1 cellular context compared by ENCODE assay signal in genomic region chr4:83034630-83035494, GRCh38.
TF ChIP-seq lines count a peak whose summit lies in the region.

Gene COPS4, plus strand, starts transcription at chr4:83035183. Its CDS starts 42 bp downstream, at chr4:83035225.

TF ChIP-seq in K562, 482 proteins besides CTCF, POLR2A, EP300 and RAD21 (continued from another document and continues in another):
- TF ChIP-seq CREM (IDR thresholded peaks at IDR 0.05; ENCODE audit: low read depth) (peak; percentile 85), POLR2B (IDR thresholded peaks at IDR 0.05; ENCODE audit: low read depth, partially characterized antibody) (peak; percentile 74), ZNF764 (CRISPR knock-in tag; IDR thresholded peaks at IDR 0.05; ENCODE audit: low read depth) (no peak), FOXM1 (IDR thresholded peaks at IDR 0.05; ENCODE audit: low read depth) (peak; percentile 96), FOXM1 (CRISPR knock-in tag; IDR thresholded peaks at IDR 0.05; ENCODE audit: low read depth) (no peak), MECOM (CRISPR knock-in tag; IDR thresholded peaks at IDR 0.05) (no peak), NCOA6 (IDR thresholded peaks at IDR 0.05) (peak; percentile 40), ZNF431 (CRISPR knock-in tag; IDR thresholded peaks at IDR 0.05) (peak; percentile 47; the same call in 1 of the 2 replicates), PTBP1 (IDR thresholded peaks at IDR 0.05; ENCODE audit: low read depth, low read length) (no peak), RUNX1 (IDR thresholded peaks at IDR 0.05; ENCODE audit: low read depth) (no peak), ELF1 (tag; IDR thresholded peaks at IDR 0.05) (0 out of 2 replicates have a peak, but pooled peaks have one; percentile 15), PCBP2 (IDR thresholded peaks at IDR 0.05; ENCODE audit: low read depth, low read length, poor library complexity, severe bottlenecking) (no peak), ZNF24 (IDR thresholded peaks at IDR 0.05) (peak; percentile 71; the same call in 1 of the 2 replicates), NR2C1 (IDR thresholded peaks at IDR 0.05) (peak; percentile 79), NR2C1 (tag; IDR thresholded peaks at IDR 0.05) (peak; percentile 62), NCOR1 (IDR thresholded peaks at IDR 0.05) (peak; percentile 60), PRDM10 (IDR thresholded peaks at IDR 0.05; ENCODE audit: partially characterized antibody) (peak; percentile 96), RAD51 (IDR thresholded peaks at IDR 0.05; ENCODE audit: borderline replicate concordance, low read depth) (0 out of 2 replicates have a peak, but pooled peaks have one; percentile 31), ZNF76 (CRISPR knock-in tag; IDR thresholded peaks at IDR 0.05; ENCODE audit: borderline replicate concordance) (0 out of 2 replicates have a peak, but pooled peaks have one; percentile 36), RBM39 (optimal IDR thresholded peaks at IDR 0.05; ENCODE audit: low read depth, low read length) (peak; percentile 26), SMAD4 (CRISPR knock-in tag; conservative IDR thresholded peaks at IDR 0.05) (peak; percentile 28), ZFPM2 (CRISPR knock-in tag; IDR thresholded peaks at IDR 0.05) (no peak), CBX8 (IDR thresholded peaks at IDR 0.05; ENCODE audit: borderline replicate concordance, extremely low read depth, low read depth, low read length, poor library complexity, severe bottlenecking) (no peak), BRD9 (IDR thresholded peaks at IDR 0.05; ENCODE audit: low read depth, partially characterized antibody) (peak; percentile 86), PHF20 (IDR thresholded peaks at IDR 0.05; ENCODE audit: partially characterized antibody) (peak; percentile 63), CXXC5 (CRISPR knock-in tag; IDR thresholded peaks at IDR 0.05) (0 out of 2 replicates have a peak, but pooled peaks have one; percentile 67), DPF2 (IDR thresholded peaks at IDR 0.05) (peak; percentile 36; the same call in 1 of the 2 replicates), RBM14 (IDR thresholded peaks at IDR 0.05; ENCODE audit: borderline replicate concordance, insufficient read depth, low read depth, low read length) (no peak), XRCC3 (IDR thresholded peaks at IDR 0.05) (no peak), KLF10 (CRISPR knock-in tag; IDR thresholded peaks at IDR 0.05) (no peak), POLR3A (IDR thresholded peaks at IDR 0.05; ENCODE audit: borderline replicate concordance, extremely low read depth, insufficient read depth, insufficient read length) (peak; percentile 38), FOXP1 (CRISPR knock-in tag; IDR thresholded peaks at IDR 0.05) (peak; percentile 69; the same call in 1 of the 2 replicates), ZNF583 (CRISPR knock-in tag; IDR thresholded peaks at IDR 0.05) (no peak), ZKSCAN8 (CRISPR knock-in tag; IDR thresholded peaks at IDR 0.05) (no peak), TEAD4 (IDR thresholded peaks at IDR 0.05; ENCODE audit: low read length) (peak; percentile 56), TEAD4 (CRISPR knock-in tag; IDR thresholded peaks at IDR 0.05; ENCODE audit: borderline replicate concordance) (no peak)
- TF ChIP-seq, protein P1, sequence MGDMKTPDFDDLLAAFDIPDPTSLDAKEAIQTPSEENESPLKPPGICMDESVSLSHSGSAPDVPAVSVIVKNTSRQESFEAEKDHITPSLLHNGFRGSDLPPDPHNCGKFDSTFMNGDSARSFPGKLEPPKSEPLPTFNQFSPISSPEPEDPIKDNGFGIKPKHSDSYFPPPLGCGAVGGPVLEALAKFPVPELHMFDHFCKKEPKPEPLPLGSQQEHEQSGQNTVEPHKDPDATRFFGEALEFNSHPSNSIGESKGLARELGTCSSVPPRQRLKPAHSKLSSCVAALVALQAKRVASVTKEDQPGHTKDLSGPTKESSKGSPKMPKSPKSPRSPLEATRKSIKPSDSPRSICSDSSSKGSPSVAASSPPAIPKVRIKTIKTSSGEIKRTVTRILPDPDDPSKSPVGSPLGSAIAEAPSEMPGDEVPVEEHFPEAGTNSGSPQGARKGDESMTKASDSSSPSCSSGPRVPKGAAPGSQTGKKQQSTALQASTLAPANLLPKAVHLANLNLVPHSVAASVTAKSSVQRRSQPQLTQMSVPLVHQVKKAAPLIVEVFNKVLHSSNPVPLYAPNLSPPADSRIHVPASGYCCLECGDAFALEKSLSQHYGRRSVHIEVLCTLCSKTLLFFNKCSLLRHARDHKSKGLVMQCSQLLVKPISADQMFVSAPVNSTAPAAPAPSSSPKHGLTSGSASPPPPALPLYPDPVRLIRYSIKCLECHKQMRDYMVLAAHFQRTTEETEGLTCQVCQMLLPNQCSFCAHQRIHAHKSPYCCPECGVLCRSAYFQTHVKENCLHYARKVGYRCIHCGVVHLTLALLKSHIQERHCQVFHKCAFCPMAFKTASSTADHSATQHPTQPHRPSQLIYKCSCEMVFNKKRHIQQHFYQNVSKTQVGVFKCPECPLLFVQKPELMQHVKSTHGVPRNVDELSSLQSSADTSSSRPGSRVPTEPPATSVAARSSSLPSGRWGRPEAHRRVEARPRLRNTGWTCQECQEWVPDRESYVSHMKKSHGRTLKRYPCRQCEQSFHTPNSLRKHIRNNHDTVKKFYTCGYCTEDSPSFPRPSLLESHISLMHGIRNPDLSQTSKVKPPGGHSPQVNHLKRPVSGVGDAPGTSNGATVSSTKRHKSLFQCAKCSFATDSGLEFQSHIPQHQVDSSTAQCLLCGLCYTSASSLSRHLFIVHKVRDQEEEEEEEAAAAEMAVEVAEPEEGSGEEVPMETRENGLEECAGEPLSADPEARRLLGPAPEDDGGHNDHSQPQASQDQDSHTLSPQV (IDR thresholded peaks at IDR 0.05): no peak
- TF ChIP-seq, protein P2, sequence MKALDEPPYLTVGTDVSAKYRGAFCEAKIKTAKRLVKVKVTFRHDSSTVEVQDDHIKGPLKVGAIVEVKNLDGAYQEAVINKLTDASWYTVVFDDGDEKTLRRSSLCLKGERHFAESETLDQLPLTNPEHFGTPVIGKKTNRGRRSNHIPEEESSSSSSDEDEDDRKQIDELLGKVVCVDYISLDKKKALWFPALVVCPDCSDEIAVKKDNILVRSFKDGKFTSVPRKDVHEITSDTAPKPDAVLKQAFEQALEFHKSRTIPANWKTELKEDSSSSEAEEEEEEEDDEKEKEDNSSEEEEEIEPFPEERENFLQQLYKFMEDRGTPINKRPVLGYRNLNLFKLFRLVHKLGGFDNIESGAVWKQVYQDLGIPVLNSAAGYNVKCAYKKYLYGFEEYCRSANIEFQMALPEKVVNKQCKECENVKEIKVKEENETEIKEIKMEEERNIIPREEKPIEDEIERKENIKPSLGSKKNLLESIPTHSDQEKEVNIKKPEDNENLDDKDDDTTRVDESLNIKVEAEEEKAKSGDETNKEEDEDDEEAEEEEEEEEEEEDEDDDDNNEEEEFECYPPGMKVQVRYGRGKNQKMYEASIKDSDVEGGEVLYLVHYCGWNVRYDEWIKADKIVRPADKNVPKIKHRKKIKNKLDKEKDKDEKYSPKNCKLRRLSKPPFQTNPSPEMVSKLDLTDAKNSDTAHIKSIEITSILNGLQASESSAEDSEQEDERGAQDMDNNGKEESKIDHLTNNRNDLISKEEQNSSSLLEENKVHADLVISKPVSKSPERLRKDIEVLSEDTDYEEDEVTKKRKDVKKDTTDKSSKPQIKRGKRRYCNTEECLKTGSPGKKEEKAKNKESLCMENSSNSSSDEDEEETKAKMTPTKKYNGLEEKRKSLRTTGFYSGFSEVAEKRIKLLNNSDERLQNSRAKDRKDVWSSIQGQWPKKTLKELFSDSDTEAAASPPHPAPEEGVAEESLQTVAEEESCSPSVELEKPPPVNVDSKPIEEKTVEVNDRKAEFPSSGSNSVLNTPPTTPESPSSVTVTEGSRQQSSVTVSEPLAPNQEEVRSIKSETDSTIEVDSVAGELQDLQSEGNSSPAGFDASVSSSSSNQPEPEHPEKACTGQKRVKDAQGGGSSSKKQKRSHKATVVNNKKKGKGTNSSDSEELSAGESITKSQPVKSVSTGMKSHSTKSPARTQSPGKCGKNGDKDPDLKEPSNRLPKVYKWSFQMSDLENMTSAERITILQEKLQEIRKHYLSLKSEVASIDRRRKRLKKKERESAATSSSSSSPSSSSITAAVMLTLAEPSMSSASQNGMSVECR (CRISPR knock-in tag; IDR thresholded peaks at IDR 0.05): peak; percentile 85
- TF ChIP-seq, protein P3, sequence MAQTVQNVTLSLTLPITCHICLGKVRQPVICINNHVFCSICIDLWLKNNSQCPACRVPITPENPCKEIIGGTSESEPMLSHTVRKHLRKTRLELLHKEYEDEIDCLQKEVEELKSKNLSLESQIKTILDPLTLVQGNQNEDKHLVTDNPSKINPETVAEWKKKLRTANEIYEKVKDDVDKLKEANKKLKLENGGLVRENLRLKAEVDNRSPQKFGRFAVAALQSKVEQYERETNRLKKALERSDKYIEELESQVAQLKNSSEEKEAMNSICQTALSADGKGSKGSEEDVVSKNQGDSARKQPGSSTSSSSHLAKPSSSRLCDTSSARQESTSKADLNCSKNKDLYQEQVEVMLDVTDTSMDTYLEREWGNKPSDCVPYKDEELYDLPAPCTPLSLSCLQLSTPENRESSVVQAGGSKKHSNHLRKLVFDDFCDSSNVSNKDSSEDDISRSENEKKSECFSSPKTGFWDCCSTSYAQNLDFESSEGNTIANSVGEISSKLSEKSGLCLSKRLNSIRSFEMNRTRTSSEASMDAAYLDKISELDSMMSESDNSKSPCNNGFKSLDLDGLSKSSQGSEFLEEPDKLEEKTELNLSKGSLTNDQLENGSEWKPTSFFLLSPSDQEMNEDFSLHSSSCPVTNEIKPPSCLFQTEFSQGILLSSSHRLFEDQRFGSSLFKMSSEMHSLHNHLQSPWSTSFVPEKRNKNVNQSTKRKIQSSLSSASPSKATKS (CRISPR knock-in tag; IDR thresholded peaks at IDR 0.05): no peak
- TF ChIP-seq, protein P4, sequence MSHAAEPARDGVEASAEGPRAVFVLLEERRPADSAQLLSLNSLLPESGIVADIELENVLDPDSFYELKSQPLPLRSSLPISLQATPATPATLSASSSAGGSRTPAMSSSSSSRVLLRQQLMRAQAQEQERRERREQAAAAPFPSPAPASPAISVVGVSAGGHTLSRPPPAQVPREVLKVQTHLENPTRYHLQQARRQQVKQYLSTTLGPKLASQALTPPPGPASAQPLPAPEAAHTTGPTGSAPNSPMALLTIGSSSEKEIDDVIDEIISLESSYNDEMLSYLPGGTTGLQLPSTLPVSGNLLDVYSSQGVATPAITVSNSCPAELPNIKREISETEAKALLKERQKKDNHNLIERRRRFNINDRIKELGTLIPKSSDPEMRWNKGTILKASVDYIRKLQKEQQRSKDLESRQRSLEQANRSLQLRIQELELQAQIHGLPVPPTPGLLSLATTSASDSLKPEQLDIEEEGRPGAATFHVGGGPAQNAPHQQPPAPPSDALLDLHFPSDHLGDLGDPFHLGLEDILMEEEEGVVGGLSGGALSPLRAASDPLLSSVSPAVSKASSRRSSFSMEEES (CRISPR knock-in tag; IDR thresholded peaks at IDR 0.05): no peak
